Comparison of ENCODE assay signal across 28 cellular contexts in genomic region chr5:68886814-68887213, GRCh38.
"Had no signal": no experiment of that assay in that cellular context is flagged by ENCODE, and none has a peak within 500 bp of the region (broad histone marks: within the 10 kb centered on the region; RNA-seq: fewer than 3 reads in every experiment).

No MANE protein-coding gene starts in this region.

- H3K27ac Mint-ChIP-seq: activated CD8-positive, alpha-beta memory T cell treated with anti-CD3 and anti-CD28 coated beads, Interleukin-2, amount 10 ng/mL, durations not matched to agents 7 days and 5 days; activated CD8-positive, alpha-beta T cell treated with anti-CD3 and anti-CD28 coated beads, Interleukin-2, amount 10 ng/mL, durations not matched to agents 7 days and 5 days; activated naive CD8-positive, alpha-beta T cell; brain had no signal

- DNase-seq: activated CD4-positive, alpha-beta T cell treated with anti-CD3 and anti-CD28 coated beads for 4 hours; activated CD4-positive, alpha-beta T cell treated with anti-CD3 and anti-CD28 coated beads, Interleukin-2, amount 50 U/mL, for 1 hour; activated CD4-positive, CD25-positive, alpha-beta regulatory T cell; activated CD4-positive, CD25-positive, alpha-beta regulatory T cell treated with anti-CD3 and anti-CD28 coated beads, Interleukin-2, amount 50 U/mL, for 72 hours; activated CD8-positive, alpha-beta memory T cell treated with anti-CD3 and anti-CD28 coated beads, Interleukin-2, amount 10 ng/mL, durations not matched to agents 7 days and 5 days; activated CD8-positive, alpha-beta memory T cell treated with anti-CD3 and anti-CD28 coated beads, Interleukin-2, amount 50 U/mL, for 4 hours; activated CD8-positive, alpha-beta T cell treated with anti-CD3 and anti-CD28 coated beads, Interleukin-2, amount 10 ng/mL, durations not matched to agents 7 days and 5 days; activated effector memory CD4-positive, alpha-beta T cell treated with Interleukin-2 at 50 U/mL for 16 hours; activated gamma-delta T cell treated with Interleukin-2 at 50 U/mL for 16 hours; activated naive CD4-positive, alpha-beta T cell treated with anti-CD3 and anti-CD28 coated beads, Interleukin-2, amount 50 U/mL, for 16 hours; activated naive CD4-positive, alpha-beta T cell treated with Interleukin-2 at 50 U/mL for 16 hours; activated T-cell treated with anti-CD3 and anti-CD28 coated beads, Interleukin-2, amount 50 U/mL, for 48 hours; central memory CD4-positive, alpha-beta T cell; cerebellar nuclear complex; colonic mucosa; effector CD8-positive, alpha-beta T cell; esophagus squamous epithelium; foreskin melanocyte; heart right ventricle; T1000 had no signal

- H3K4me3 ChIP-seq: ascending aorta, breast epithelium, cardiac muscle cell, colonic mucosa, esophagus squamous epithelium, gastroesophageal sphincter, heart right ventricle, hepatocyte had no signal

- H3K27ac ChIP-seq: ascending aorta, breast epithelium, cardiac muscle cell, colonic mucosa, epithelial cell of prostate, esophagus squamous epithelium, gastroesophageal sphincter, heart right ventricle, hepatocyte had no signal

- H3K4me1 ChIP-seq: ascending aorta, breast epithelium, colonic mucosa, esophagus squamous epithelium, gastroesophageal sphincter, heart right ventricle had no signal

- H3K4me3 Mint-ChIP-seq: activated CD8-positive, alpha-beta memory T cell treated with anti-CD3 and anti-CD28 coated beads, Interleukin-2, amount 10 ng/mL, durations not matched to agents 7 days and 5 days; activated CD8-positive, alpha-beta T cell treated with anti-CD3 and anti-CD28 coated beads, Interleukin-2, amount 10 ng/mL, durations not matched to agents 7 days and 5 days; activated naive CD8-positive, alpha-beta T cell; brain had no signal

- ATAC-seq: activated CD8-positive, alpha-beta memory T cell treated with anti-CD3 and anti-CD28 coated beads, Interleukin-2, amount 10 ng/mL, durations not matched to agents 7 days and 5 days; activated CD8-positive, alpha-beta T cell treated with anti-CD3 and anti-CD28 coated beads, Interleukin-2, amount 10 ng/mL, durations not matched to agents 7 days and 5 days; gastroesophageal sphincter; heart right ventricle had no signal

- H3K36me3 Mint-ChIP-seq: activated naive CD8-positive, alpha-beta T cell; brain had no signal

- H3K27me3 Mint-ChIP-seq: activated CD8-positive, alpha-beta memory T cell treated with anti-CD3 and anti-CD28 coated beads, Interleukin-2, amount 10 ng/mL, durations not matched to agents 7 days and 5 days; activated naive CD8-positive, alpha-beta T cell; brain had no signal

- H3K36me3 ChIP-seq: ascending aorta, breast epithelium, cardiac muscle cell, colonic mucosa, esophagus squamous epithelium, gastroesophageal sphincter, heart right ventricle had no signal

- H3K9me3 ChIP-seq: ascending aorta, breast epithelium, colonic mucosa, esophagus squamous epithelium, gastroesophageal sphincter, heart right ventricle had no signal

- H3K27me3 ChIP-seq: ascending aorta, breast epithelium, cardiac muscle cell, colonic mucosa, esophagus squamous epithelium, gastroesophageal sphincter, heart right ventricle, hepatocyte had no signal
